ENCODE assay signal across 13 cellular contexts in genomic region chr5:82884821-82885471, GRCh38.
"Had no signal": no experiment of that assay in that cellular context is flagged by ENCODE, and none has a peak within 500 bp of the region (broad histone marks: within the 10 kb centered on the region; RNA-seq: fewer than 3 reads in every experiment).

No MANE protein-coding gene starts in this region.

- ATAC-seq: activated CD4-positive, CD25-positive, alpha-beta regulatory T cell treated with anti-CD3 and anti-CD28 coated beads, Interleukin-2, amount 50 U/mL, for 24 hours; left cardiac atrium had no signal

- H3K27ac Mint-ChIP-seq: T-helper 1 cell treated with Interleukin-12 subunit alpha and Interleukin-12 subunit beta and Interleukin-4 antibody, amounts not matched to agents 30 μg/mL and 1 μg/mL, for 36 hours had no signal

- H3K4me3 Mint-ChIP-seq: T-helper 1 cell treated with Interleukin-12 subunit alpha and Interleukin-12 subunit beta and Interleukin-4 antibody, amounts not matched to agents 30 μg/mL and 1 μg/mL, for 36 hours had no signal

- DNase-seq: activated CD4-positive, alpha-beta T cell treated with anti-CD3 and anti-CD28 coated beads, Interleukin-2, amount 50 U/mL, for 4 hours; activated naive CD4-positive, alpha-beta T cell treated with anti-CD3 and anti-CD28 coated beads, Interleukin-2, amount 50 U/mL, for 16 hours; activated T-cell treated with anti-CD3 and anti-CD28 coated beads, Interleukin-2, amount 50 U/mL, for 1 hour; body of pancreas; central memory CD4-positive, alpha-beta T cell; cortex of kidney; effector memory CD4-positive, alpha-beta T cell; hypothalamus; left cardiac atrium; retina; uterus had no signal
